9 cellular contexts compared by ENCODE assay signal in the genomic region with DNA sequence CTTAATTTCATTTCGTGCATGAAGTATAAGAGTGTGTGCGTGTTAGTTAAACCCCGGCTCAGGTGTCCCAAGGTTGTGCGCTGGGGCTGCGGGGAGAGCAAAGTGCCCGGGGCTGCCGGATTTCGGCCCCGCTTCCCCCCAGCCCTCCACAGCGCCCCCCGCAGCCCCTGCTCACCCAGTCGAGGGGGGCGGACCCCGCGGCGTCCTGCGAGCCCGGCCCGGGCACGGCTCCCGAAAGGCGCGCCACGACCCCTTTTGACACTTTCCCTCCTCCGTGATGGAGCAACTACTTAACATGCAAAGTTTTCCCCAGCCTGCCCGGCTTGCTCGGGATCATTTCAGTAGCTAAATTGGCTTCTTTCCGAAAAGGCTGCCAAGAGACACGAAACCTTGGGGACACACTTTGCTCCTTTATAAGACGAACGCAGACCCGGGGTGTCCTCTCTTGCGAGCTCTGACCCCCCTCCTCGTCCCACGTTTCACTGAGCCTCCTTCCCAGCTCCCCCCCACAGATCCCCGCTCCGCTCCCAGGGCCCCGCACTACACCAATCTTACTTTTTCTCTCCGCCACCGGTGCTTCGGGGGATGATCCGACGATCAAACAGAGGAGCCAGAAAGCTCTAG. TPM values are rescaled to one million over a fixed set of nuclear protein-coding genes. Genes with fewer than 3 reads are reported as not detected.
A peak's percentile ranks its signal among the peaks of the same experiment; 100 is the strongest.
DNase-seq lines count a peak whose midpoint lies in the region; ATAC-seq lines count a peak whose summit lies in the region.
"Had no signal": no experiment of that assay in that cellular context is flagged by ENCODE, and none has a peak within 500 bp of the region (broad histone marks: within the 10 kb centered on the region; RNA-seq: fewer than 3 reads in every experiment).

No MANE protein-coding gene starts in this region.

- no peaks in the 10 kb centered on the region for H3K9me3 ChIP-seq in CD4-positive, alpha-beta memory T cell (ENCODE audit: control insufficient read depth in 1 of 2, low read length in 2 of 2)
- no peaks in the 10 kb centered on the region for H3K9me3 ChIP-seq in iPS DF 6.9 (ENCODE audit: control insufficient read depth, insufficient read depth, low read length)

- CTCF ChIA-PET in CD4-positive, alpha-beta memory T cell (lab: Charles Lee; ENCODE audit: partially characterized antibody), result interaction anchor here (1.8 kb wide), 1 partner anchor 24 kb away, joined by 4 read pairs; no protein-coding TSS in a partner anchor

- H3K27ac ChIP-seq in CD4-positive, alpha-beta memory T cell (ENCODE audit: low read depth, low read length), result no peak overlapping the region
- peak overlapping the region; percentile 73 for H3K27ac ChIP-seq in adipose tissue (ENCODE audit: low read depth, low read length)
- H3K27ac ChIP-seq in iPS DF 6.9 (ENCODE audit: low read length), result no peak overlapping the region

- H3K4me3 ChIP-seq in CD4-positive, alpha-beta memory T cell (ENCODE audit: low read length in 2 of 2), result peak overlapping the region; percentile 32 to 47
- H3K4me3 ChIP-seq in iPS DF 6.9 (ENCODE audit: low read length) (peak overlapping the region; percentile 49; the same call in 1 of the 2 replicates), skeletal muscle cell (ENCODE audit: low read depth, low read length) (peak overlapping the region; percentile 55)

- peak in 2 of 5 donors; percentile 15 to 16 for DNase-seq in CD4-positive, alpha-beta memory T cell
- peak; percentile 41 for DNase-seq in KBM-7
- no peak for DNase-seq in iPS DF 6.9 (ENCODE audit: low read depth, low spot score)
- DNase-seq in skeletal muscle cell (ENCODE audit: low read depth), result no peak
- no peak for DNase-seq in NCI-H2029 treated with DMSO at 0.1 percent for 48 hours (lab: John Stamatoyannopoulos, UW)
- no peak for DNase-seq in SK-N-DZ (ENCODE audit: low spot score)

- in situ Hi-C loops in KBM-7 (cut with MboI; ENCODE audit: low pct_unique_long_range_greater_than_20kb, low sequenced_read_pairs), result no loop called here

- H3K27me3 ChIP-seq in CD4-positive, alpha-beta memory T cell (ENCODE audit: insufficient read depth, low read length), result peaks cover 13% of the 10 kb centered on the region
- H3K27me3 ChIP-seq in iPS DF 6.9 (ENCODE audit: control insufficient read depth, insufficient read depth, low read length), result no peaks in the 10 kb centered on the region; the same call in 1 of the 2 replicates

- H3K27ac Mint-ChIP-seq in CD4-positive, alpha-beta memory T cell, result peak overlapping the region in 5 of 7 donors; percentile 25 to 90 (median 66)

- H3K4me1 Mint-ChIP-seq in CD4-positive, alpha-beta memory T cell, result peaks cover 19 to 39% (median 26%) of the 10 kb centered on the region in 4 donors

- peaks cover 0 to 5% (median 0%) of the 10 kb centered on the region in 8 donors for H3K9me3 Mint-ChIP-seq in CD4-positive, alpha-beta memory T cell

- H3K4me3 Mint-ChIP-seq in CD4-positive, alpha-beta memory T cell, result peak overlapping the region; percentile 78 to 94 (median 89)

- POLR2A ChIA-PET in CD4-positive, alpha-beta memory T cell (lab: Charles Lee; ENCODE audit: partially characterized antibody), result interaction anchor here (0.7 to 1.8 kb wide), 3 partner anchors 24 to 36 kb away, joined by 3 to 8 read pairs (median 3); no protein-coding TSS in a partner anchor

- no peak for ATAC-seq in GM21381 (IDR thresholded peaks at IDR 0.05; ENCODE audit: unreplicated experiment)
- ATAC-seq: left colon had no signal

- peaks cover 34% of the 10 kb centered on the region for H3K4me1 ChIP-seq in CD4-positive, alpha-beta memory T cell (ENCODE audit: insufficient read depth, low read length)
- H3K4me1 ChIP-seq in iPS DF 6.9 (ENCODE audit: control insufficient read depth, insufficient read depth, low read length), result no peaks in the 10 kb centered on the region

- no peaks in the 10 kb centered on the region for H3K36me3 ChIP-seq in CD4-positive, alpha-beta memory T cell (ENCODE audit: insufficient read depth, low read length)
- H3K36me3 ChIP-seq in iPS DF 6.9 (ENCODE audit: control insufficient read depth, insufficient read depth, low read length), result no peaks in the 10 kb centered on the region

- 0% methylated on average over 34 to 43 of the region's 43 CpGs for WGBS in adipose tissue, 3 donors
- no CpG with 5 or more reads among the region's 43 CpGs for WGBS in iPS DF 6.9 (ENCODE audit: insufficient coverage, insufficient read length)

- intact Hi-C loops in CD4-positive, alpha-beta memory T cell (cut with micrococcal nuclease), result loop anchor here (2.0 kb wide), 1 partner anchor 23 kb away; no protein-coding TSS in a partner anchor

- peaks cover 9 to 12% of the 10 kb centered on the region in 2 donors for H3K27me3 Mint-ChIP-seq in CD4-positive, alpha-beta memory T cell

- peaks cover 0 to 9% of the 10 kb centered on the region in 2 donors for H3K36me3 Mint-ChIP-seq in CD4-positive, alpha-beta memory T cell

RNA-seq across cellular contexts. Expression of a gene that starts 0.6 kb away (rescaled TPM):
- total RNA-seq in CD4-positive, alpha-beta memory T cell, result 1 to 10 TPM in 1 of 2 experiments, under 1 TPM in 1; 0.97 to 1.3 TPM
- 1 to 10 TPM in 1 of 2 donors, under 1 TPM in 1; 0.58 to 1.4 TPM for polyA plus RNA-seq in CD4-positive, alpha-beta memory T cell
- polyA plus RNA-seq in adipose tissue, result 10 to 100 TPM in 2 of 3 donors, 1 to 10 TPM in 1; 8.2 to 31.4 (median 11.1) TPM
- polyA plus RNA-seq in SK-N-DZ (2014; cell fraction: cytosol; rRNA removed), result 48.4 and 50.4 TPM in 2 replicates
- polyA plus RNA-seq in SK-N-DZ (2014; cell fraction: nucleus; rRNA removed), result 20.6 and 25.1 TPM in 2 replicates

RNA-seq across cellular contexts. Expression of a gene that starts 39.9 kb away (rescaled TPM):
- total RNA-seq in CD4-positive, alpha-beta memory T cell, result 10 to 100 TPM; 12.6 to 14.7 TPM
- 10 to 100 TPM; 23.5 to 34.1 TPM for polyA plus RNA-seq in CD4-positive, alpha-beta memory T cell
- polyA plus RNA-seq in adipose tissue, result 10 to 100 TPM in 2 of 3 donors, 1 to 10 TPM in 1; 3.6 to 29.1 (median 21.3) TPM
- 415 and 426 TPM in 2 replicates for polyA plus RNA-seq in SK-N-DZ (2014; cell fraction: cytosol; rRNA removed)
- polyA plus RNA-seq in SK-N-DZ (2014; cell fraction: nucleus; rRNA removed), result 219 and 228 TPM in 2 replicates
